8 cellular contexts compared by ENCODE assay signal in genomic region chr4:67700874-67701850, GRCh38. TPM values are rescaled to one million over a fixed set of nuclear protein-coding genes. Genes with fewer than 3 reads are reported as not detected.
A peak's percentile ranks its signal among the peaks of the same experiment; 100 is the strongest.
DNase-seq lines count a peak whose midpoint lies in the region; ATAC-seq, FAIRE-seq and TF ChIP-seq lines count a peak whose summit lies in the region.

UBA6 (minus strand) TSS chr4:67701155; CDS start chr4:67701119, 36 bp downstream.

- H2BK15ac ChIP-seq in H1 (ENCODE audit: low read length): 0 out of 2 replicates have a peak within 1 kb of the TSS, but pooled peaks have one; percentile 61
- H2BK15ac ChIP-seq in mesenchymal stem cell (ENCODE audit: low read depth, poor library complexity, severe bottlenecking): no peak within 1 kb of the TSS

- 4% methylated on average over 33 of the region's 55 CpGs; no CpG with 5 or more reads in 1 of the 2 experiments for WGBS in H1 (ENCODE audit: extremely low coverage in 1 of 2, insufficient coverage in 1 of 2, insufficient read length in 1 of 2, insufficient replicate concordance in 2 of 2, low coverage in 1 of 2, low lambda C conversion rate in 2 of 2, missing lambda C conversion rate in 1 of 2), 2 experiments
- WGBS in mesenchymal stem cell: under 1% methylated on average over 41 of the region's 55 CpGs

- H3K56ac ChIP-seq in H1 (replicated peaks; ENCODE audit: insufficient read length, low read depth, low read length): peak within 1 kb of the TSS; percentile 30

- peak within 1 kb of the TSS; percentile 87 for H3K27ac Mint-ChIP-seq in Calu3 (ENCODE audit: unreplicated experiment)

- peaks cover 1% of the 10 kb centered on the region; the same call in 1 of the 2 replicates for H3K23me2 ChIP-seq in H1 (ENCODE audit: low read depth, low read length)

- H3K14ac ChIP-seq in H1 (ENCODE audit: insufficient read length) (no peak within 1 kb of the TSS), mesenchymal stem cell (ENCODE audit: low read length in 2 of 2) (peak within 1 kb of the TSS in 1 of 2 experiments; percentile 74)

- H3K79me2 ChIP-seq in H1 (ENCODE audit: control insufficient read depth in 1 of 2, insufficient read depth in 2 of 2, low read length in 2 of 2): peaks cover 8 to 65% of the 10 kb centered on the region in 2 experiments

- H2AK5ac ChIP-seq in H1 (ENCODE audit: low read depth, low read length): no peak within 1 kb of the TSS
- no peak within 1 kb of the TSS for H2AK5ac ChIP-seq in mesenchymal stem cell (ENCODE audit: low read length, severe bottlenecking)

- peak; percentile 13 to 82; a peak in 2 of 3 replicates for TF ChIP-seq POLR2A in H1 (IDR thresholded peaks at IDR 0.05; ENCODE audit: control extremely low read depth in 1 of 2, low read depth in 2 of 2, low read length in 2 of 2)

- H3K79me1 ChIP-seq in H1 (ENCODE audit: low read depth, low read length): peaks cover 4% of the 10 kb centered on the region; the same call in 1 of the 2 replicates
- H3K79me1 ChIP-seq in mesenchymal stem cell (replicated peaks; ENCODE audit: low read length, poor library complexity, severe bottlenecking): no peaks in the 10 kb centered on the region

- H2BK12ac ChIP-seq in H1 (ENCODE audit: low read depth, low read length) (0 out of 2 replicates have a peak within 1 kb of the TSS, but pooled peaks have one; percentile 17), mesenchymal stem cell (ENCODE audit: low read length in 2 of 2) (no peak within 1 kb of the TSS)

- H3K9me3 ChIP-seq in H1 (ENCODE audit: insufficient read depth in 2 of 2, low read depth in 1 of 2, low read length in 1 of 2) (no peaks in the 10 kb centered on the region), mesenchymal stem cell (ENCODE audit: control insufficient read depth, low read length) (no peaks in the 10 kb centered on the region)

- H2BK5ac ChIP-seq in H1 (ENCODE audit: low read depth, low read length) (peak within 1 kb of the TSS; percentile 66; the same call in 1 of the 2 replicates), mesenchymal stem cell (ENCODE audit: low read depth, low read length, poor library complexity, severe bottlenecking) (no peak within 1 kb of the TSS)

- H2BK20ac ChIP-seq in H1 (ENCODE audit: low read length): no peak within 1 kb of the TSS

- TF ChIP-seq EP300 in H1 (IDR thresholded peaks at IDR 0.05; ENCODE audit: borderline replicate concordance in 1 of 2, low read depth in 2 of 2, low read length in 2 of 2): peak in 1 of 2 experiments; percentile 44; a peak in 1 of 3 replicates

- H3K4me3 Mint-ChIP-seq in Calu3 (ENCODE audit: low read depth, unreplicated experiment): peak within 1 kb of the TSS; percentile 91

- no peak for TF ChIP-seq CTCF in Calu3 (IDR thresholded peaks at IDR 0.05; ENCODE audit: unreplicated experiment)
- TF ChIP-seq CTCF in H1 (IDR thresholded peaks at IDR 0.05; ENCODE audit: control extremely low read depth in 1 of 3, insufficient read depth in 1 of 3, low read depth in 1 of 3, low read length in 3 of 3): peak; percentile 48 to 62 (median 61)

- H3K36me3 Mint-ChIP-seq in Calu3 (ENCODE audit: insufficient read depth, unreplicated experiment): peaks cover 30% of the 10 kb centered on the region

- no peaks in the 10 kb centered on the region for H3K27me3 ChIP-seq in H1 (replicated peaks in 1 of 4; ENCODE audit: control insufficient read depth in 3 of 4, extremely low read depth in 1 of 4, insufficient read depth in 3 of 4, low read length in 3 of 4)
- H3K27me3 ChIP-seq in mesenchymal stem cell (ENCODE audit: control insufficient read depth in 1 of 2, insufficient read depth in 1 of 2, low read length in 2 of 2): no peaks in the 10 kb centered on the region

- no peaks in the 10 kb centered on the region for H3K36me3 ChIP-seq in H1 (ENCODE audit: control insufficient read depth in 2 of 4, insufficient read depth in 4 of 4, low read length in 3 of 4)
- peaks cover 0 to 6% of the 10 kb centered on the region in 2 experiments for H3K36me3 ChIP-seq in mesenchymal stem cell (ENCODE audit: control insufficient read depth in 1 of 2, insufficient read depth in 2 of 2, low read depth in 1 of 2, low read length in 2 of 2)

- peaks cover 12% of the 10 kb centered on the region for H3K4me1 Mint-ChIP-seq in Calu3 (ENCODE audit: low read depth, unreplicated experiment)

- peak within 1 kb of the TSS; percentile 77 for H3K4ac ChIP-seq in H1 (replicated peaks; ENCODE audit: insufficient read length, low read depth, low read length)
- H3K4ac ChIP-seq in mesenchymal stem cell (ENCODE audit: low read depth in 1 of 2, low read length in 2 of 2): no peak within 1 kb of the TSS

- H4K91ac ChIP-seq in H1 (replicated peaks; ENCODE audit: insufficient read length, low read length): no peak within 1 kb of the TSS
- H4K91ac ChIP-seq in mesenchymal stem cell (ENCODE audit: low read length): peak within 1 kb of the TSS; percentile 75

- peak within 1 kb of the TSS; percentile 86 to 99 (median 90) for H3K4me3 ChIP-seq in H1 (ENCODE audit: extremely low read depth in 1 of 4, insufficient read depth in 2 of 4, low read depth in 3 of 4, low read length in 4 of 4)
- peak within 1 kb of the TSS; percentile 77 to 82 for H3K4me3 ChIP-seq in mesenchymal stem cell (ENCODE audit: insufficient read depth in 1 of 2, low read depth in 1 of 2, low read length in 2 of 2)

- DNase-seq in Calu3 (peak; percentile 94), HUDEP-2 (lab: John Stamatoyannopoulos, UW; ENCODE audit: unreplicated experiment in 76 of 76) (peak; percentile 22 to 97 (median 93)), NOMO-1 treated with dmso at 0.1 percent for 144 hours (lab: John Stamatoyannopoulos, UW; ENCODE audit: unreplicated experiment) (peak; percentile 96), H1 (ENCODE audit: low read depth in 1 of 2, low spot score in 2 of 2) (peak; percentile 91), mesenchymal stem cell (peak; percentile 97)
- DNase-seq in activated CD8-positive, alpha-beta memory T cell treated with anti-CD3 and anti-CD28 coated beads for 48 hours (ENCODE audit: low read depth in 2 of 3, low spot score in 2 of 3): peak; percentile 79 to 91 (median 89)
- DNase-seq in stimulated activated CD8-positive, alpha-beta memory T cell treated with anti-CD3 and anti-CD28 coated beads, Interleukin-12 subunit alpha, Interleukin-12 subunit beta, amount 100 ng/mL, for 4 hours (ENCODE audit: low read depth): peak; percentile 89

- peak within 1 kb of the TSS; percentile 58 for H4K5ac ChIP-seq in H1 (ENCODE audit: insufficient read length, low read depth, low read length)

- ATAC-seq in GM21381 (IDR thresholded peaks at IDR 0.05; ENCODE audit: unreplicated experiment): peak; percentile 99

- H3K9me3 Mint-ChIP-seq in Calu3 (ENCODE audit: low read depth, unreplicated experiment): peaks cover 3% of the 10 kb centered on the region

- POLR2A ChIA-PET in H1 (lab: Charles Lee; ENCODE audit: partially characterized antibody): interaction anchor here (0.7 to 1.4 kb wide), 4 partner anchors 10 to 23 kb away, joined by 3 to 4 read pairs (median 3); no protein-coding TSS in a partner anchor

- H2BK120ac ChIP-seq in H1 (replicated peaks; ENCODE audit: low read depth, low read length) (no peak within 1 kb of the TSS), mesenchymal stem cell (ENCODE audit: low read depth, low read length) (no peak within 1 kb of the TSS)

- intact Hi-C loops in Calu3 (cut with micrococcal nuclease; ENCODE audit: unreplicated experiment): no loop called here

- H4K8ac ChIP-seq in H1 (ENCODE audit: extremely low read depth, insufficient read depth, low read length) (peak within 1 kb of the TSS; percentile 87; the same call in 1 of the 2 replicates), mesenchymal stem cell (ENCODE audit: low read length) (peak within 1 kb of the TSS; percentile 91)

- H3K4me1 ChIP-seq in H1 (replicated peaks in 1 of 4; ENCODE audit: control insufficient read depth in 3 of 4, insufficient read depth in 4 of 4, low read length in 3 of 4) (no peaks in the 10 kb centered on the region; a peak in 2 of 7 replicates), mesenchymal stem cell (ENCODE audit: control insufficient read depth, insufficient read depth, low read depth, low read length) (peaks cover 7% of the 10 kb centered on the region)

- H3K4me2 ChIP-seq in H1 (ENCODE audit: insufficient read depth in 1 of 2, low read depth in 2 of 2, low read length in 2 of 2): peak within 1 kb of the TSS; percentile 70 to 72
- H3K4me2 ChIP-seq in mesenchymal stem cell (ENCODE audit: low read length, poor library complexity, severe bottlenecking): peak within 1 kb of the TSS; percentile 68

- TSS peak; percentile 74 for BruUV-seq in Calu3 (replicated peaks; lab: Mats Ljungman, UMichigan)

- H4K20me1 ChIP-seq in H1 (replicated peaks in 1 of 2; ENCODE audit: control insufficient read depth in 1 of 2, insufficient read depth in 2 of 2, low read length in 2 of 2): peaks cover 1 to 2% of the 10 kb centered on the region in 2 experiments

- TF ChIP-seq RAD21 in H1 (IDR thresholded peaks at IDR 0.05 in 1 of 2, conservative IDR thresholded peaks at IDR 0.05 in 1 of 2; ENCODE audit: low read depth in 2 of 2, low read length in 2 of 2): no peak; a peak in 1 of 4 replicates

- H3K23ac ChIP-seq in H1 (ENCODE audit: insufficient read length) (no peak within 1 kb of the TSS), mesenchymal stem cell (ENCODE audit: low read length in 2 of 2) (no peak within 1 kb of the TSS)

- H3K27me3 Mint-ChIP-seq in Calu3 (ENCODE audit: unreplicated experiment): no peaks in the 10 kb centered on the region

- H3K9ac ChIP-seq in H1 (replicated peaks in 1 of 4; ENCODE audit: extremely low read depth in 1 of 4, low read depth in 3 of 4, low read length in 3 of 4): peak within 1 kb of the TSS; percentile 68 to 93 (median 79)
- H3K9ac ChIP-seq in mesenchymal stem cell (ENCODE audit: low read length): peak within 1 kb of the TSS; percentile 97

- H3K27ac ChIP-seq in H1 (ENCODE audit: low read depth, low read length) (peak within 1 kb of the TSS; percentile 78; the same call in 1 of the 2 replicates), mesenchymal stem cell (ENCODE audit: low read length, poor library complexity, severe bottlenecking) (peak within 1 kb of the TSS; percentile 84)

- peak; percentile 45 for FAIRE-seq in H1 (lab: Jason Lieb, UNC)

- CTCF ChIA-PET in Calu3 (lab: Charles Lee) (interaction anchor here (0.6 to 1.5 kb wide), 2 partner anchors 14 to 202 kb away, joined by 3 read pairs; no protein-coding TSS in a partner anchor), H1 (lab: Charles Lee; ENCODE audit: partially characterized antibody) (interaction anchor here (0.7 to 1.5 kb wide), 11 partner anchors 10 to 714 kb away, joined by 3 to 6 read pairs (median 3); no protein-coding TSS in a partner anchor)

- peak within 1 kb of the TSS; percentile 83; the same call in 1 of the 2 replicates for H2AFZ ChIP-seq in H1 (ENCODE audit: low read length)
- peak within 1 kb of the TSS; percentile 2 for H2AFZ ChIP-seq in mesenchymal stem cell (ENCODE audit: low read depth, low read length)

- H3K18ac ChIP-seq in H1 (ENCODE audit: extremely low read depth, low read length): peak within 1 kb of the TSS; percentile 83
- peak within 1 kb of the TSS; percentile 13 to 87 for H3K18ac ChIP-seq in mesenchymal stem cell (ENCODE audit: low read depth in 1 of 2, low read length in 2 of 2)

RNA-seq across cellular contexts. Expression of gene UBA6, which starts in this region (rescaled TPM):
- 66.1 and 70.7 TPM in 2 replicates for total RNA-seq in Calu3 (2022)
- total RNA-seq in H1 (2021; fragmentation: NEBNext Ultra II Directional; extraction: Animal tissue kit (Norgen Biotek cat#: 25700)): 74.3 and 78.0 TPM in 2 replicates
- 14.7 and 17.4 TPM in 2 replicates for polyA plus RNA-seq in H1 (2011; rRNA removed)
- 33.5 TPM for polyA plus RNA-seq in H1 (2011; cell fraction: cytosol; rRNA removed)
- 9.6 TPM for polyA plus RNA-seq in H1 (2011; cell fraction: nucleus; rRNA removed)
- polyA plus RNA-seq in H1 (2012, experiment 1 of 2): 26.0 to 46.1 TPM (median 36.2 TPM) in 4 replicates
- polyA plus RNA-seq in H1 (2012, experiment 2 of 2): 0.60 TPM
- 31.8 TPM for polyA plus RNA-seq in H1 (2013, experiment 1 of 2)
- polyA plus RNA-seq in H1 (2013, experiment 2 of 2): 31.1 TPM
- polyA minus RNA-seq in H1 (2011; rRNA and poly(A)+ RNA removed): 101 and 126 TPM in 2 replicates
- polyA minus RNA-seq in H1 (2011; cell fraction: cytosol; rRNA and poly(A)+ RNA removed): 69.3 TPM
- 48.6 TPM for polyA minus RNA-seq in H1 (2011; cell fraction: nucleus; rRNA and poly(A)+ RNA removed)
- 29.8 TPM for polyA plus RNA-seq in mesenchymal stem cell (2013, experiment 1 of 2)
- 28.6 TPM for polyA plus RNA-seq in mesenchymal stem cell (2013, experiment 2 of 2)

Comparison
In these comparisons a context has a peak if more than half of its experiments do, and no peak if none do; other contexts are left out.
1. Peak in every context shown above with its lines: DNase-seq, ATAC-seq, H3K4me3 ChIP-seq and H3K27ac ChIP-seq.